7 cellular contexts compared by ENCODE assay signal in genomic region chr10:8023851-8024250, GRCh38. TPM values are rescaled to one million over a fixed set of nuclear protein-coding genes. Genes with fewer than 3 reads are reported as not detected.
"Had no signal": no experiment of that assay in that cellular context is flagged by ENCODE, and none has a peak within 500 bp of the region (broad histone marks: within the 10 kb centered on the region; RNA-seq: fewer than 3 reads in every experiment).

No MANE protein-coding gene starts in this region.

- H3K9ac ChIP-seq: KMS-11 had no signal

- H3K27ac Mint-ChIP-seq: IgD-negative memory B cell had no signal

- H3K27ac ChIP-seq: HL-60, KMS-11 had no signal

- DNase-seq: IMR-90, KBM-7, KG1 had no signal

- H3K4me3 Mint-ChIP-seq: IgD-negative memory B cell had no signal

- FAIRE-seq: HTR-8/SVneo had no signal

- H3K4me2 ChIP-seq: KMS-11 had no signal

- H3K9me3 Mint-ChIP-seq: IgD-negative memory B cell had no signal

RNA-seq across cellular contexts. Expression of gene GATA3, which starts 30.6 kb away (rescaled TPM):
- total RNA-seq: IMR-90 had no signal
